ENCODE assay signal across 8 cellular contexts in genomic region chr22:30822216-30823014, GRCh38.
A peak's percentile ranks its signal among the peaks of the same experiment; 100 is the strongest.
DNase-seq lines count a peak whose midpoint lies in the region; ATAC-seq and TF ChIP-seq lines count a peak whose summit lies in the region.

No MANE protein-coding gene starts in this region.

- CTCF ChIA-PET in activated CD4-positive, alpha-beta T cell treated with anti-CD3 and anti-CD28 coated beads for 36 hours (lab: Charles Lee) = interaction anchor here (0.6 kb wide), 1 partner anchor 34 kb away, joined by 3 read pairs; no protein-coding TSS in a partner anchor
- CTCF ChIA-PET in MCF 10A (lab: Yijun Ruan, JAX) = interaction anchor here (1.0 to 2.0 kb wide), 3 partner anchors 9 to 67 kb away, joined by 4 to 11 read pairs (median 6); no protein-coding TSS in a partner anchor

- H3K4me3 Mint-ChIP-seq in activated CD4-positive, alpha-beta T cell treated with anti-CD3 and anti-CD28 coated beads for 36 hours = no peak overlapping the region
- H3K4me3 Mint-ChIP-seq in MCF 10A (ENCODE audit: unreplicated experiment) = peak overlapping the region; percentile 65

- intact Hi-C loops in activated CD4-positive, alpha-beta T cell treated with anti-CD3 and anti-CD28 coated beads for 36 hours (cut with DNase I, micrococcal nuclease) = no loop called here
- intact Hi-C loops in MCF 10A (cut with micrococcal nuclease) = no loop called here
- intact Hi-C loops in stomach (cut with DNase I; ENCODE audit: low total_unique reads) = no loop called here

- peak overlapping the region; percentile 39 to 53 (median 47) for H3K4me3 ChIP-seq in stomach

- TF ChIP-seq CTCF in MCF 10A (IDR thresholded peaks at IDR 0.05; ENCODE audit: unreplicated experiment) = no peak
- no peak for TF ChIP-seq CTCF in stomach (IDR thresholded peaks at IDR 0.05)

- TF ChIP-seq EP300 in stomach (IDR thresholded peaks at IDR 0.05) = no peak

- H3K4me1 ChIP-seq in stomach = peaks cover 7 to 17% (median 14%) of the 10 kb centered on the region in 4 donors

- H3K27ac ChIP-seq in stomach = no peak overlapping the region

- H3K36me3 ChIP-seq in stomach = no peaks in the 10 kb centered on the region

- no peak for TF ChIP-seq POLR2A in stomach (IDR thresholded peaks at IDR 0.05)

- no peaks in the 10 kb centered on the region for H3K36me3 Mint-ChIP-seq in activated CD4-positive, alpha-beta T cell treated with anti-CD3 and anti-CD28 coated beads for 36 hours (ENCODE audit: low read depth)
- peaks cover 9% of the 10 kb centered on the region for H3K36me3 Mint-ChIP-seq in MCF 10A (ENCODE audit: insufficient read depth, unreplicated experiment)

- no peak overlapping the region for H3K27ac Mint-ChIP-seq in activated CD4-positive, alpha-beta T cell treated with anti-CD3 and anti-CD28 coated beads for 36 hours
- no peak overlapping the region for H3K27ac Mint-ChIP-seq in MCF 10A (ENCODE audit: low read depth, unreplicated experiment)

- H3K27me3 Mint-ChIP-seq in activated CD4-positive, alpha-beta T cell treated with anti-CD3 and anti-CD28 coated beads for 36 hours = peaks cover 38% of the 10 kb centered on the region
- no peaks in the 10 kb centered on the region for H3K27me3 Mint-ChIP-seq in MCF 10A (ENCODE audit: insufficient read depth, unreplicated experiment)

- peaks cover 10% of the 10 kb centered on the region for H3K4me1 Mint-ChIP-seq in activated CD4-positive, alpha-beta T cell treated with anti-CD3 and anti-CD28 coated beads for 36 hours
- H3K4me1 Mint-ChIP-seq in MCF 10A (ENCODE audit: insufficient read depth, unreplicated experiment) = peaks cover 32% of the 10 kb centered on the region

- ATAC-seq in activated CD4-positive, alpha-beta T cell treated with anti-CD3 and anti-CD28 coated beads for 36 hours = no peak
- no peak for ATAC-seq in HG03280 (IDR thresholded peaks at IDR 0.05; ENCODE audit: unreplicated experiment)

- peak; percentile 37 for DNase-seq in activated CD4-positive, alpha-beta T cell treated with anti-CD3 and anti-CD28 coated beads for 36 hours
- no peak for DNase-seq in activated CD4-positive, alpha-beta T cell treated with anti-CD3 and anti-CD28 coated beads, Interleukin-2, amount 50 U/mL, for 4 hours
- DNase-seq in MCF 10A (ENCODE audit: unreplicated experiment) = no peak
- DNase-seq in iPS-NIHi7 (ENCODE audit: extremely low spot score) = peak; percentile 51
- DNase-seq in stomach = no peak
- no peak for DNase-seq in NCI-H1694 treated with DMSO at 0.1 percent for 48 hours (lab: John Stamatoyannopoulos, UW)
- DNase-seq in HT-29 (ENCODE audit: low spot score) = no peak

- peaks cover 0 to 76% (median 23%) of the 10 kb centered on the region in 3 donors for H3K27me3 ChIP-seq in stomach

- H3K9me3 Mint-ChIP-seq in activated CD4-positive, alpha-beta T cell treated with anti-CD3 and anti-CD28 coated beads for 36 hours (ENCODE audit: low read depth) = no peaks in the 10 kb centered on the region
- H3K9me3 Mint-ChIP-seq in MCF 10A (ENCODE audit: unreplicated experiment) = no peaks in the 10 kb centered on the region

- POLR2A ChIA-PET in activated CD4-positive, alpha-beta T cell treated with anti-CD3 and anti-CD28 coated beads for 36 hours (lab: Charles Lee) = interaction anchor here (0.6 kb wide), 1 partner anchor 16 kb away, joined by 4 read pairs; no protein-coding TSS in a partner anchor
- POLR2A ChIA-PET in MCF 10A (lab: Yijun Ruan, JAX) = interaction anchor here (0.8 to 5.8 kb wide), 10 partner anchors 7 to 51 kb away, joined by 3 to 38 read pairs (median 6); no protein-coding TSS in a partner anchor

- no peaks in the 10 kb centered on the region for H3K9me3 ChIP-seq in stomach

- BruUV-seq in MCF 10A (replicated peaks; lab: Mats Ljungman, UMichigan) = no TSS peak

- WGBS in stomach, 5 donors = 3 to 6% (median 4%) methylated on average over 47 to 87 of the region's 87 CpGs

Comparison
In these comparisons a context has a peak if more than half of its experiments do, and no peak if none do; other contexts are left out.
1. DNase-seq: peak in activated CD4-positive, alpha-beta T cell treated with anti-CD3 and anti-CD28 coated beads for 36 hours (single experiment) and iPS-NIHi7 (single experiment); none in activated CD4-positive, alpha-beta T cell treated with anti-CD3 and anti-CD28 coated beads, Interleukin-2, amount 50 U/mL, for 4 hours (0 of 2), MCF 10A (single experiment), stomach (single experiment), NCI-H1694 treated with DMSO at 0.1 percent for 48 hours (single experiment) and HT-29 (single experiment).